8 cellular contexts compared by ENCODE assay signal in the genomic region with DNA sequence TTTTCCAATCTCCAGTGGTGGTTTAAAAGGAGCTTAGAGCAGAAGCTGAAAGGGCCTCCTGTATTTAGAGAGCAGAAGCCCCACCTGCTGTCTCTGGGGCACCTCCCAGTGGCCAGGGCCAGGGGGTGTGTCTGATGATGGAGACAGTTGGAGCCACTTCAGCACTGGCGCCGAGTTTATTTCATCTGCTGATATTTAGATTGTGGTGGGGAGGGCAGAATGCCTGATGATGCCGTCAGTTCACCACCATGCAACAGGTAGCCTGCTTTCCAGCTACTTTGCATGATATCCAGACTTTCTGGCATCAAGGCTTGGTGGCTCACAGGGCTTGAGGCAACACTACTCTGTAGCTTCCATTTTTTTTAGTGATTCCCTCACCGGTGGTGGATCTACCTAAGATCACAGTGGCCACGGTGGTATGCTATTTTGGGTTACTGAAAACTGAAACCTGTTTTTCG.
DNase-seq lines count a peak whose midpoint lies in the region; ATAC-seq and TF ChIP-seq lines count a peak whose summit lies in the region.

No MANE protein-coding gene starts in this region.

- H3K27me3 ChIP-seq in cardiac muscle cell (no peaks in the 10 kb centered on the region), psoas muscle (ENCODE audit: insufficient read depth in 3 of 3, low read length in 2 of 3) (no peaks in the 10 kb centered on the region)

- H3K27ac ChIP-seq in cardiac muscle cell: peak overlapping the region; percentile 89
- H3K27ac ChIP-seq in psoas muscle: peak overlapping the region; percentile 96

- H3K4me1 ChIP-seq in cardiac muscle cell (ENCODE audit: low read depth): peaks cover 21% of the 10 kb centered on the region
- peaks cover 10% of the 10 kb centered on the region for H3K4me1 ChIP-seq in psoas muscle

- H3K36me3 ChIP-seq in cardiac muscle cell: no peaks in the 10 kb centered on the region
- no peaks in the 10 kb centered on the region for H3K36me3 ChIP-seq in psoas muscle (ENCODE audit: insufficient read depth in 1 of 2, low read depth in 1 of 2)

- no peaks in the 10 kb centered on the region for H3K9me3 Mint-ChIP-seq in activated CD8-positive, alpha-beta T cell treated with anti-CD3 and anti-CD28 coated beads, Interleukin-2, amount 10 ng/mL, durations not matched to agents 7 days and 5 days (ENCODE audit: insufficient read depth)

- no peak overlapping the region for H3K4me3 ChIP-seq in cardiac muscle cell
- H3K4me3 ChIP-seq in psoas muscle: peak overlapping the region; percentile 78

- in situ Hi-C loops in GM13976 (cut with MboI; ENCODE audit: low sequenced_read_pairs, unreplicated experiment): no loop called here

- no peak overlapping the region for H3K27ac Mint-ChIP-seq in activated CD8-positive, alpha-beta T cell treated with anti-CD3 and anti-CD28 coated beads, Interleukin-2, amount 10 ng/mL, durations not matched to agents 7 days and 5 days

- 24 to 36% (median 28%) methylated on average over 6 of the region's 6 CpGs for WGBS in psoas muscle, 3 donors

- peak; percentile 51 for ATAC-seq in activated CD8-positive, alpha-beta T cell treated with anti-CD3 and anti-CD28 coated beads, Interleukin-2, amount 10 ng/mL, durations not matched to agents 7 days and 5 days
- peak; percentile 92 to 96 (median 95) for ATAC-seq in psoas muscle
- ATAC-seq in GM21528 (IDR thresholded peaks at IDR 0.05; ENCODE audit: low FRiP score, unreplicated experiment): no peak
- ATAC-seq in HG03097 (IDR thresholded peaks at IDR 0.05; ENCODE audit: low FRiP score, unreplicated experiment): no peak
- ATAC-seq in GM21619 (IDR thresholded peaks at IDR 0.05; ENCODE audit: unreplicated experiment): no peak

- H3K4me1 Mint-ChIP-seq in activated CD8-positive, alpha-beta T cell treated with anti-CD3 and anti-CD28 coated beads, Interleukin-2, amount 10 ng/mL, durations not matched to agents 7 days and 5 days (ENCODE audit: low read depth): peaks cover 23% of the 10 kb centered on the region

- TF ChIP-seq CTCF in GM13976 (IDR thresholded peaks at IDR 0.05; ENCODE audit: borderline replicate concordance, control extremely low read depth, extremely low read depth, insufficient read depth, missing control alignments): peak; percentile 10
- TF ChIP-seq CTCF in cardiac muscle cell (IDR thresholded peaks at IDR 0.05; ENCODE audit: low read depth, low read length): peak; percentile 35
- TF ChIP-seq CTCF in psoas muscle (IDR thresholded peaks at IDR 0.05): no peak

- no peak overlapping the region for H3K4me3 Mint-ChIP-seq in activated CD8-positive, alpha-beta T cell treated with anti-CD3 and anti-CD28 coated beads, Interleukin-2, amount 10 ng/mL, durations not matched to agents 7 days and 5 days

- H3K36me3 Mint-ChIP-seq in activated CD8-positive, alpha-beta T cell treated with anti-CD3 and anti-CD28 coated beads, Interleukin-2, amount 10 ng/mL, durations not matched to agents 7 days and 5 days (ENCODE audit: low read depth): peaks cover under 1% of the 10 kb centered on the region

- DNase-seq in GM13976 (ENCODE audit: low spot score) (no peak), NCI-H2107 treated with DMSO at 0.1 percent for 48 hours (lab: John Stamatoyannopoulos, UW; ENCODE audit: unreplicated experiment) (peak; percentile 69), cardiac muscle cell (ENCODE audit: low read depth in 1 of 2, low spot score in 1 of 2) (peak in 1 of 2 donors; percentile 64), psoas muscle (peak; percentile 61 to 82)
- DNase-seq in activated CD8-positive, alpha-beta T cell treated with anti-CD3 and anti-CD28 coated beads, Interleukin-2, amount 10 ng/mL, durations not matched to agents 7 days and 5 days: peak; percentile 42

- H3K27me3 Mint-ChIP-seq in activated CD8-positive, alpha-beta T cell treated with anti-CD3 and anti-CD28 coated beads, Interleukin-2, amount 10 ng/mL, durations not matched to agents 7 days and 5 days (ENCODE audit: low read depth): peaks cover 7% of the 10 kb centered on the region

- CTCF ChIA-PET in activated CD8-positive, alpha-beta T cell treated with anti-CD3 and anti-CD28 coated beads, Interleukin-2, amount 10 ng/mL, durations not matched to agents 7 days and 5 days (lab: Charles Lee): interaction anchor here (0.6 to 1.7 kb wide), 6 partner anchors 13 to 303 kb away, joined by 3 to 5 read pairs (median 4); no protein-coding TSS in a partner anchor

- intact Hi-C loops in psoas muscle (cut with DNase I): loop anchor here in 1 of 2 donors (2.0 kb wide), 3 partner anchors 34 to 142 kb away; no protein-coding TSS in a partner anchor

- POLR2A ChIA-PET in activated CD8-positive, alpha-beta T cell treated with anti-CD3 and anti-CD28 coated beads, Interleukin-2, amount 10 ng/mL, durations not matched to agents 7 days and 5 days (lab: Charles Lee): interaction anchor here (1.0 to 1.5 kb wide), 2 partner anchors 20 to 525 kb away, joined by 3 read pairs; no protein-coding TSS in a partner anchor

- no peaks in the 10 kb centered on the region for H3K9me3 ChIP-seq in cardiac muscle cell (ENCODE audit: low read depth)
- no peaks in the 10 kb centered on the region for H3K9me3 ChIP-seq in psoas muscle

Comparison
In these comparisons a context has a peak if more than half of its experiments do, and no peak if none do; other contexts are left out.
1. ATAC-seq: peak in activated CD8-positive, alpha-beta T cell treated with anti-CD3 and anti-CD28 coated beads, Interleukin-2, amount 10 ng/mL, durations not matched to agents 7 days and 5 days (single experiment) and psoas muscle (4 of 4); none in GM21528 (single experiment), HG03097 (single experiment) and GM21619 (single experiment).